In genomic region chr20:60113024-60113724, GRCh38 we compare ENCODE assay signal across 22 cellular contexts.
DNase-seq lines count a peak whose midpoint lies in the region; ATAC-seq, FAIRE-seq and TF ChIP-seq lines count a peak whose summit lies in the region.
"Had no signal": no experiment of that assay in that cellular context is flagged by ENCODE, and none has a peak within 500 bp of the region (broad histone marks: within the 10 kb centered on the region; RNA-seq: fewer than 3 reads in every experiment).

No MANE protein-coding gene starts in this region.

- H3K9me3 Mint-ChIP-seq in activated CD8-positive, alpha-beta memory T cell treated with anti-CD3 and anti-CD28 coated beads, Interleukin-2, amount 10 ng/mL, durations not matched to agents 7 days and 5 days (ENCODE audit: low read depth) = no peaks in the 10 kb centered on the region
- H3K9me3 Mint-ChIP-seq in dendritic cell treated with granulocyte-macrophage colony-stimulating factor and Interleukin-4, amounts not matched to agents 40 ng/mL and 50 ng/mL, for 4 days = no peaks in the 10 kb centered on the region
- no peaks in the 10 kb centered on the region for H3K9me3 Mint-ChIP-seq in stimulated activated memory B cell treated with anti-CD40 and anti-IgM and Interleukin-4, amounts not matched to agents 10 μg/mL and 1 μg/mL and 100 μg/mL, for 72 hours
- H3K9me3 Mint-ChIP-seq: GM23338, type B pancreatic cell had no signal

- CTCF ChIA-PET in activated CD8-positive, alpha-beta memory T cell treated with anti-CD3 and anti-CD28 coated beads, Interleukin-2, amount 10 ng/mL, durations not matched to agents 7 days and 5 days (lab: Charles Lee) = no interaction called here

- H3K27me3 ChIP-seq in pancreas = peaks cover 0 to 11% (median 0%) of the 10 kb centered on the region in 4 donors
- H3K27me3 ChIP-seq: BLaER1 had no signal

- no peak overlapping the region for H3K4me3 ChIP-seq in pancreas
- H3K4me3 ChIP-seq: A549, BLaER1, GM23338, PC-9 had no signal

- H3K4me1 Mint-ChIP-seq in activated CD8-positive, alpha-beta memory T cell treated with anti-CD3 and anti-CD28 coated beads, Interleukin-2, amount 10 ng/mL, durations not matched to agents 7 days and 5 days = no peaks in the 10 kb centered on the region
- H3K4me1 Mint-ChIP-seq in dendritic cell treated with granulocyte-macrophage colony-stimulating factor and Interleukin-4, amounts not matched to agents 40 ng/mL and 50 ng/mL, for 4 days (ENCODE audit: low read depth) = peaks cover 68% of the 10 kb centered on the region
- H3K4me1 Mint-ChIP-seq in stimulated activated memory B cell treated with anti-CD40 and anti-IgM and Interleukin-4, amounts not matched to agents 10 μg/mL and 1 μg/mL and 100 μg/mL, for 72 hours = peaks cover 5% of the 10 kb centered on the region

- no peak overlapping the region for H3K4me3 Mint-ChIP-seq in activated CD8-positive, alpha-beta memory T cell treated with anti-CD3 and anti-CD28 coated beads, Interleukin-2, amount 10 ng/mL, durations not matched to agents 7 days and 5 days
- H3K4me3 Mint-ChIP-seq in dendritic cell treated with granulocyte-macrophage colony-stimulating factor and Interleukin-4, amounts not matched to agents 40 ng/mL and 50 ng/mL, for 4 days = peak overlapping the region; percentile 33
- no peak overlapping the region for H3K4me3 Mint-ChIP-seq in stimulated activated memory B cell treated with anti-CD40 and anti-IgM and Interleukin-4, amounts not matched to agents 10 μg/mL and 1 μg/mL and 100 μg/mL, for 72 hours
- H3K4me3 Mint-ChIP-seq: GM23338, type B pancreatic cell had no signal

- H3K36me3 Mint-ChIP-seq in activated CD8-positive, alpha-beta memory T cell treated with anti-CD3 and anti-CD28 coated beads, Interleukin-2, amount 10 ng/mL, durations not matched to agents 7 days and 5 days = no peaks in the 10 kb centered on the region
- H3K36me3 Mint-ChIP-seq in dendritic cell treated with granulocyte-macrophage colony-stimulating factor and Interleukin-4, amounts not matched to agents 40 ng/mL and 50 ng/mL, for 4 days (ENCODE audit: low read depth) = no peaks in the 10 kb centered on the region
- no peaks in the 10 kb centered on the region for H3K36me3 Mint-ChIP-seq in stimulated activated memory B cell treated with anti-CD40 and anti-IgM and Interleukin-4, amounts not matched to agents 10 μg/mL and 1 μg/mL and 100 μg/mL, for 72 hours
- H3K36me3 Mint-ChIP-seq: type B pancreatic cell had no signal

- intact Hi-C loops in dendritic cell treated with granulocyte-macrophage colony-stimulating factor and Interleukin-4, amounts not matched to agents 40 ng/mL and 50 ng/mL, for 4 days (cut with micrococcal nuclease) = no loop called here
- intact Hi-C loops in pancreas (cut with DNase I) = loop anchor here in 1 of 3 donors (5.0 kb wide), 1 partner anchor 329 kb away; no protein-coding TSS in a partner anchor

- FAIRE-seq in pancreas (lab: Jason Lieb, UNC) = no peak
- FAIRE-seq: A549, islet of Langerhans had no signal

- H3K27ac Mint-ChIP-seq in activated CD8-positive, alpha-beta memory T cell treated with anti-CD3 and anti-CD28 coated beads, Interleukin-2, amount 10 ng/mL, durations not matched to agents 7 days and 5 days = no peak overlapping the region
- peak overlapping the region; percentile 65 for H3K27ac Mint-ChIP-seq in dendritic cell treated with granulocyte-macrophage colony-stimulating factor and Interleukin-4, amounts not matched to agents 40 ng/mL and 50 ng/mL, for 4 days
- no peak overlapping the region for H3K27ac Mint-ChIP-seq in stimulated activated memory B cell treated with anti-CD40 and anti-IgM and Interleukin-4, amounts not matched to agents 10 μg/mL and 1 μg/mL and 100 μg/mL, for 72 hours
- H3K27ac Mint-ChIP-seq: GM23338, type B pancreatic cell had no signal

- H3K27ac ChIP-seq in pancreas = no peak overlapping the region
- H3K27ac ChIP-seq: A549, BLaER1, foreskin keratinocyte, PC-9 had no signal

- DNase-seq in activated CD8-positive, alpha-beta memory T cell treated with anti-CD3 and anti-CD28 coated beads for 24 hours = peak; percentile 40
- DNase-seq in activated CD8-positive, alpha-beta memory T cell treated with anti-CD3 and anti-CD28 coated beads, Interleukin-2, amount 10 ng/mL, durations not matched to agents 7 days and 5 days = no peak
- peak; percentile 59 to 77 for DNase-seq in NCI-H524 (lab: John Stamatoyannopoulos, UW)
- no peak for DNase-seq in pancreas
- DNase-seq in stimulated activated CD8-positive, alpha-beta memory T cell treated with anti-CD3 and anti-CD28 coated beads, Interleukin-4, amount 100 ng/mL, for 48 hours = no peak
- DNase-seq: activated CD4-positive, alpha-beta T cell treated with anti-CD3 and anti-CD28 coated beads, Interleukin-2, amount 50 U/mL, for 1 hour; effector CD4-positive, alpha-beta T cell; foreskin keratinocyte; hypothalamus; NCI-H1694 treated with DMSO at 0.1 percent for 48 hours; NCI-H774; PC-9; stimulated activated CD4-positive, alpha-beta T cell treated with anti-CD3 and anti-CD28 coated beads, Interleukin-4, amount 100 ng/mL, for 24 hours; T-helper 2 cell had no signal

- peaks cover 12% of the 10 kb centered on the region for H3K27me3 Mint-ChIP-seq in activated CD8-positive, alpha-beta memory T cell treated with anti-CD3 and anti-CD28 coated beads, Interleukin-2, amount 10 ng/mL, durations not matched to agents 7 days and 5 days
- no peaks in the 10 kb centered on the region for H3K27me3 Mint-ChIP-seq in dendritic cell treated with granulocyte-macrophage colony-stimulating factor and Interleukin-4, amounts not matched to agents 40 ng/mL and 50 ng/mL, for 4 days
- H3K27me3 Mint-ChIP-seq in stimulated activated memory B cell treated with anti-CD40 and anti-IgM and Interleukin-4, amounts not matched to agents 10 μg/mL and 1 μg/mL and 100 μg/mL, for 72 hours = peaks cover 10% of the 10 kb centered on the region

- H3K9me3 ChIP-seq in pancreas = no peaks in the 10 kb centered on the region
- H3K9me3 ChIP-seq: A549, BLaER1 had no signal

- no peaks in the 10 kb centered on the region for H3K4me1 ChIP-seq in pancreas
- H3K4me1 ChIP-seq: A549, foreskin keratinocyte had no signal

- no peak for ATAC-seq in activated CD8-positive, alpha-beta memory T cell treated with anti-CD3 and anti-CD28 coated beads, Interleukin-2, amount 10 ng/mL, durations not matched to agents 7 days and 5 days
- peak; percentile 25 for ATAC-seq in stimulated activated memory B cell treated with anti-CD40 and anti-IgM and Interleukin-4, amounts not matched to agents 10 μg/mL and 1 μg/mL and 100 μg/mL, for 72 hours
- ATAC-seq in GM18870 (IDR thresholded peaks at IDR 0.05; ENCODE audit: unreplicated experiment) (no peak), pancreas (no peak)
- ATAC-seq: A549, foreskin keratinocyte, GM23338 had no signal

- TF ChIP-seq CTCF in pancreas (IDR thresholded peaks at IDR 0.05) = no peak

- 63 to 76% methylated on average over 11 of the region's 11 CpGs for WGBS in pancreas, 2 donors

- no peaks in the 10 kb centered on the region for H3K36me3 ChIP-seq in pancreas
- H3K36me3 ChIP-seq: BLaER1 had no signal

Comparison
In these comparisons a context has a peak if more than half of its experiments do, and no peak if none do; other contexts are left out.
1. DNase-seq: peak in activated CD8-positive, alpha-beta memory T cell treated with anti-CD3 and anti-CD28 coated beads for 24 hours (single experiment) and NCI-H524 (2 of 2); none in activated CD8-positive, alpha-beta memory T cell treated with anti-CD3 and anti-CD28 coated beads, Interleukin-2, amount 10 ng/mL, durations not matched to agents 7 days and 5 days (single experiment), pancreas (0 of 6) and stimulated activated CD8-positive, alpha-beta memory T cell treated with anti-CD3 and anti-CD28 coated beads, Interleukin-4, amount 100 ng/mL, for 48 hours (single experiment).